Comparison of ENCODE assay signal across 1 cellular context in the genomic region with DNA sequence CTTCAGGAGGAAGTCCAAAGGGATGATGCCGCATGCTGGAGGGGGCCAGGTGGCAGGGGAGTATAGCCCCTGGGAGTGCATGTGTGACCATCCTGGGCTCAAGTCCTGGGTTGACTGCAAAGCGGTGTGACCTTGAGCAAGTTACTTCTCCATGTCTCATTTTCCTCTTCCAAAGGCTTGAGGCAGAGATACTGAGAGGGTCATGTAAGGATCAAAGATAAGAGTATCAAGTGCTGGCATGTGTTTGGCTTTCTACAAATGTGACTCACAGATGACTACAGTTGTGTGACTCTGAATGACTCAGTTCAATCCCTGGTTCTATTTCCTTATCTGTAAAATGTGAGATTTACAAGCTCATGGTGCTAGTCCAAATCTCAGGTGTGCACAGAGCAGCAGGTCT.
TF ChIP-seq lines count a peak whose summit lies in the region.

No MANE protein-coding gene starts in this region.

TF ChIP-seq in K562, 482 proteins besides CTCF, POLR2A, EP300 and RAD21 (continued from another document and continues in another):
- TF ChIP-seq, protein P1, sequence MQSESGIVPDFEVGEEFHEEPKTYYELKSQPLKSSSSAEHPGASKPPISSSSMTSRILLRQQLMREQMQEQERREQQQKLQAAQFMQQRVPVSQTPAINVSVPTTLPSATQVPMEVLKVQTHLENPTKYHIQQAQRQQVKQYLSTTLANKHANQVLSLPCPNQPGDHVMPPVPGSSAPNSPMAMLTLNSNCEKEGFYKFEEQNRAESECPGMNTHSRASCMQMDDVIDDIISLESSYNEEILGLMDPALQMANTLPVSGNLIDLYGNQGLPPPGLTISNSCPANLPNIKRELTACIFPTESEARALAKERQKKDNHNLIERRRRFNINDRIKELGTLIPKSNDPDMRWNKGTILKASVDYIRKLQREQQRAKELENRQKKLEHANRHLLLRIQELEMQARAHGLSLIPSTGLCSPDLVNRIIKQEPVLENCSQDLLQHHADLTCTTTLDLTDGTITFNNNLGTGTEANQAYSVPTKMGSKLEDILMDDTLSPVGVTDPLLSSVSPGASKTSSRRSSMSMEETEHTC (IDR thresholded peaks at IDR 0.05), result 0 out of 2 replicates have a peak, but pooled peaks have one; percentile 11
- TF ChIP-seq JUND (IDR thresholded peaks at IDR 0.05; ENCODE audit: borderline replicate concordance, low read depth, low read length) (peak; percentile 87), JUND (tag; IDR thresholded peaks at IDR 0.05; ENCODE audit: borderline replicate concordance, low read depth, low read length) (peak; percentile 92; the same call in 2 of the 3 replicates), TEAD1 (CRISPR knock-in tag; IDR thresholded peaks at IDR 0.05) (0 out of 4 replicates have a peak, but pooled peaks of 1 of the 2 experiments have one; percentile 12), CCNT2 (IDR thresholded peaks at IDR 0.05; ENCODE audit: borderline replicate concordance, extremely low read depth, insufficient read length, low read depth, low read length) (peak; percentile 39), GABPB2 (CRISPR knock-in tag; conservative IDR thresholded peaks at IDR 0.05) (no peak), ZNF263 (CRISPR knock-in tag; IDR thresholded peaks at IDR 0.05; ENCODE audit: borderline replicate concordance) (no peak), ZNF764 (CRISPR knock-in tag; IDR thresholded peaks at IDR 0.05; ENCODE audit: low read depth) (no peak), ZKSCAN8 (CRISPR knock-in tag; IDR thresholded peaks at IDR 0.05) (0 out of 2 replicates have a peak, but pooled peaks have one; percentile 38), NFE2 (IDR thresholded peaks at IDR 0.05; ENCODE audit: low read depth) (peak; percentile 76), POLR2AphosphoS5 (IDR thresholded peaks at IDR 0.05; ENCODE audit: control insufficient read depth, insufficient read depth, low read depth, low read length) (peak; percentile 64; the same call in 1 of the 2 replicates), CTBP1 (IDR thresholded peaks at IDR 0.05; ENCODE audit: borderline replicate concordance) (peak; percentile 46; the same call in 1 of the 2 replicates), ESRRA (IDR thresholded peaks at IDR 0.05; ENCODE audit: borderline replicate concordance, low read depth) (peak; percentile 79), DPF2 (IDR thresholded peaks at IDR 0.05) (peak; percentile 81), IFI16 (CRISPR knock-in tag; IDR thresholded peaks at IDR 0.05) (no peak), HDAC2 (IDR thresholded peaks at IDR 0.05) (peak; percentile 97), BHLHE40 (IDR thresholded peaks at IDR 0.05; ENCODE audit: low read length) (peak; percentile 72; the same call in 1 of the 2 replicates), ZNF507 (tag; conservative IDR thresholded peaks at IDR 0.05) (no peak), ZNF584 (CRISPR knock-in tag; IDR thresholded peaks at IDR 0.05; ENCODE audit: low read depth) (0 out of 2 replicates have a peak, but pooled peaks have one; percentile 39), FOSL1 (tag; conservative IDR thresholded peaks at IDR 0.05) (peak; percentile 100), GABPB1 (CRISPR knock-in tag; IDR thresholded peaks at IDR 0.05) (no peak), CREB1 (IDR thresholded peaks at IDR 0.05) (peak; percentile 34; the same call in 1 of the 2 replicates), CREB1 (CRISPR knock-in tag; IDR thresholded peaks at IDR 0.05) (no peak), MTA3 (IDR thresholded peaks at IDR 0.05; ENCODE audit: borderline replicate concordance) (no peak), FOXM1 (IDR thresholded peaks at IDR 0.05; ENCODE audit: low read depth) (no peak), FOXM1 (CRISPR knock-in tag; IDR thresholded peaks at IDR 0.05; ENCODE audit: low read depth) (no peak), ARID1B (IDR thresholded peaks at IDR 0.05) (peak; percentile 91), TCF3 (CRISPR knock-in tag; IDR thresholded peaks at IDR 0.05) (peak; percentile 81), ZNF124 (CRISPR knock-in tag; IDR thresholded peaks at IDR 0.05) (no peak), C11orf30 (IDR thresholded peaks at IDR 0.05; ENCODE audit: low read depth) (peak; percentile 16; the same call in 1 of the 2 replicates), ZEB2 (IDR thresholded peaks at IDR 0.05) (peak; percentile 64; the same call in 1 of the 2 replicates), ZNF695 (CRISPR knock-in tag; IDR thresholded peaks at IDR 0.05) (no peak), KLF16 (IDR thresholded peaks at IDR 0.05) (peak; percentile 71), JUN (IDR thresholded peaks at IDR 0.05; ENCODE audit: borderline replicate concordance, low read depth, low read length) (peak; percentile 92), JUN (CRISPR knock-in tag; IDR thresholded peaks at IDR 0.05; ENCODE audit: borderline replicate concordance) (no peak), RCOR1 (IDR thresholded peaks at IDR 0.05; ENCODE audit: borderline replicate concordance in 1 of 2, low read depth in 2 of 2, low read length in 2 of 2) (peak; percentile 30 to 98; a peak in 3 of 4 replicates), ZNF224 (CRISPR knock-in tag; IDR thresholded peaks at IDR 0.05) (no peak), NCOR1 (IDR thresholded peaks at IDR 0.05) (peak; percentile 70), SMARCA4 (IDR thresholded peaks at IDR 0.05) (peak; percentile 84), NFIC (IDR thresholded peaks at IDR 0.05) (peak; percentile 67), SMARCB1 (IDR thresholded peaks at IDR 0.05; ENCODE audit: insufficient read length, low read depth) (no peak), CBFA2T2 (conservative IDR thresholded peaks at IDR 0.05) (peak; percentile 91), CREM (IDR thresholded peaks at IDR 0.05; ENCODE audit: low read depth) (0 out of 2 replicates have a peak, but pooled peaks have one; percentile 5), STAT5A (IDR thresholded peaks at IDR 0.05; ENCODE audit: borderline replicate concordance, low read length) (peak; percentile 62; the same call in 1 of the 2 replicates), CBFA2T3 (IDR thresholded peaks at IDR 0.05) (peak; percentile 95), NR2C1 (IDR thresholded peaks at IDR 0.05) (no peak), NR2C1 (tag; IDR thresholded peaks at IDR 0.05) (peak; percentile 61; the same call in 1 of the 2 replicates), RFX1 (IDR thresholded peaks at IDR 0.05) (no peak), NR2C2 (CRISPR knock-in tag; IDR thresholded peaks at IDR 0.05) (no peak), NR2C2 (tag; IDR thresholded peaks at IDR 0.05) (peak; percentile 38; the same call in 1 of the 2 replicates), SRSF3 (IDR thresholded peaks at IDR 0.05; ENCODE audit: insufficient read depth, low read length) (no peak), MAFG (tag; conservative IDR thresholded peaks at IDR 0.05) (peak; percentile 82), GATAD2B (IDR thresholded peaks at IDR 0.05; ENCODE audit: borderline replicate concordance) (no peak), MYNN (IDR thresholded peaks at IDR 0.05) (0 out of 2 replicates have a peak, but pooled peaks have one; percentile 22), MYNN (CRISPR knock-in tag; IDR thresholded peaks at IDR 0.05) (no peak), SMARCE1 (IDR thresholded peaks at IDR 0.05) (peak; percentile 90), ZNF644 (tag; IDR thresholded peaks at IDR 0.05; ENCODE audit: low read depth) (peak; percentile 37; the same call in 1 of the 2 replicates), NCOA1 (IDR thresholded peaks at IDR 0.05; ENCODE audit: low read depth) (peak; percentile 70)
- TF ChIP-seq, protein P2, sequence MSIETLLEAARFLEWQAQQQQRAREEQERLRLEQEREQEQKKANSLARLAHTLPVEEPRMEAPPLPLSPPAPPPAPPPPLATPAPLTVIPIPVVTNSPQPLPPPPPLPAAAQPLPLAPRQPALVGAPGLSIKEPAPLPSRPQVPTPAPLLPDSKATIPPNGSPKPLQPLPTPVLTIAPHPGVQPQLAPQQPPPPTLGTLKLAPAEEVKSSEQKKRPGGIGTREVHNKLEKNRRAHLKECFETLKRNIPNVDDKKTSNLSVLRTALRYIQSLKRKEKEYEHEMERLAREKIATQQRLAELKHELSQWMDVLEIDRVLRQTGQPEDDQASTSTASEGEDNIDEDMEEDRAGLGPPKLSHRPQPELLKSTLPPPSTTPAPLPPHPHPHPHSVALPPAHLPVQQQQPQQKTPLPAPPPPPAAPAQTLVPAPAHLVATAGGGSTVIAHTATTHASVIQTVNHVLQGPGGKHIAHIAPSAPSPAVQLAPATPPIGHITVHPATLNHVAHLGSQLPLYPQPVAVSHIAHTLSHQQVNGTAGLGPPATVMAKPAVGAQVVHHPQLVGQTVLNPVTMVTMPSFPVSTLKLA (conservative IDR thresholded peaks at IDR 0.05), result peak in 1 of 2 experiments; percentile 48; a peak in 1 of 4 replicates
- TF ChIP-seq, protein P3, sequence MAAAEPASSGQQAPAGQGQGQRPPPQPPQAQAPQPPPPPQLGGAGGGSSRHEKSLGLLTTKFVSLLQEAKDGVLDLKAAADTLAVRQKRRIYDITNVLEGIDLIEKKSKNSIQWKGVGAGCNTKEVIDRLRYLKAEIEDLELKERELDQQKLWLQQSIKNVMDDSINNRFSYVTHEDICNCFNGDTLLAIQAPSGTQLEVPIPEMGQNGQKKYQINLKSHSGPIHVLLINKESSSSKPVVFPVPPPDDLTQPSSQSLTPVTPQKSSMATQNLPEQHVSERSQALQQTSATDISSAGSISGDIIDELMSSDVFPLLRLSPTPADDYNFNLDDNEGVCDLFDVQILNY (CRISPR knock-in tag; IDR thresholded peaks at IDR 0.05), result no peak
- TF ChIP-seq, protein P4, sequence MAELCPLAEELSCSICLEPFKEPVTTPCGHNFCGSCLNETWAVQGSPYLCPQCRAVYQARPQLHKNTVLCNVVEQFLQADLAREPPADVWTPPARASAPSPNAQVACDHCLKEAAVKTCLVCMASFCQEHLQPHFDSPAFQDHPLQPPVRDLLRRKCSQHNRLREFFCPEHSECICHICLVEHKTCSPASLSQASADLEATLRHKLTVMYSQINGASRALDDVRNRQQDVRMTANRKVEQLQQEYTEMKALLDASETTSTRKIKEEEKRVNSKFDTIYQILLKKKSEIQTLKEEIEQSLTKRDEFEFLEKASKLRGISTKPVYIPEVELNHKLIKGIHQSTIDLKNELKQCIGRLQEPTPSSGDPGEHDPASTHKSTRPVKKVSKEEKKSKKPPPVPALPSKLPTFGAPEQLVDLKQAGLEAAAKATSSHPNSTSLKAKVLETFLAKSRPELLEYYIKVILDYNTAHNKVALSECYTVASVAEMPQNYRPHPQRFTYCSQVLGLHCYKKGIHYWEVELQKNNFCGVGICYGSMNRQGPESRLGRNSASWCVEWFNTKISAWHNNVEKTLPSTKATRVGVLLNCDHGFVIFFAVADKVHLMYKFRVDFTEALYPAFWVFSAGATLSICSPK (IDR thresholded peaks at IDR 0.05; ENCODE audit: borderline replicate concordance), result no peak
- TF ChIP-seq, protein P5, sequence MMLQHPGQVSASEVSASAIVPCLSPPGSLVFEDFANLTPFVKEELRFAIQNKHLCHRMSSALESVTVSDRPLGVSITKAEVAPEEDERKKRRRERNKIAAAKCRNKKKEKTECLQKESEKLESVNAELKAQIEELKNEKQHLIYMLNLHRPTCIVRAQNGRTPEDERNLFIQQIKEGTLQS (IDR thresholded peaks at IDR 0.05), result peak; percentile 92
- TF ChIP-seq, protein P5 (CRISPR knock-in tag; conservative IDR thresholded peaks at IDR 0.05), result 0 out of 2 replicates have a peak, but pooled peaks have one; percentile 40
- TF ChIP-seq, protein P6, sequence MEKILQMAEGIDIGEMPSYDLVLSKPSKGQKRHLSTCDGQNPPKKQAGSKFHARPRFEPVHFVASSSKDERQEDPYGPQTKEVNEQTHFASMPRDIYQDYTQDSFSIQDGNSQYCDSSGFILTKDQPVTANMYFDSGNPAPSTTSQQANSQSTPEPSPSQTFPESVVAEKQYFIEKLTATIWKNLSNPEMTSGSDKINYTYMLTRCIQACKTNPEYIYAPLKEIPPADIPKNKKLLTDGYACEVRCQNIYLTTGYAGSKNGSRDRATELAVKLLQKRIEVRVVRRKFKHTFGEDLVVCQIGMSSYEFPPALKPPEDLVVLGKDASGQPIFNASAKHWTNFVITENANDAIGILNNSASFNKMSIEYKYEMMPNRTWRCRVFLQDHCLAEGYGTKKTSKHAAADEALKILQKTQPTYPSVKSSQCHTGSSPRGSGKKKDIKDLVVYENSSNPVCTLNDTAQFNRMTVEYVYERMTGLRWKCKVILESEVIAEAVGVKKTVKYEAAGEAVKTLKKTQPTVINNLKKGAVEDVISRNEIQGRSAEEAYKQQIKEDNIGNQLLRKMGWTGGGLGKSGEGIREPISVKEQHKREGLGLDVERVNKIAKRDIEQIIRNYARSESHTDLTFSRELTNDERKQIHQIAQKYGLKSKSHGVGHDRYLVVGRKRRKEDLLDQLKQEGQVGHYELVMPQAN (IDR thresholded peaks at IDR 0.05; ENCODE audit: borderline replicate concordance), result no peak
- TF ChIP-seq, protein P7, sequence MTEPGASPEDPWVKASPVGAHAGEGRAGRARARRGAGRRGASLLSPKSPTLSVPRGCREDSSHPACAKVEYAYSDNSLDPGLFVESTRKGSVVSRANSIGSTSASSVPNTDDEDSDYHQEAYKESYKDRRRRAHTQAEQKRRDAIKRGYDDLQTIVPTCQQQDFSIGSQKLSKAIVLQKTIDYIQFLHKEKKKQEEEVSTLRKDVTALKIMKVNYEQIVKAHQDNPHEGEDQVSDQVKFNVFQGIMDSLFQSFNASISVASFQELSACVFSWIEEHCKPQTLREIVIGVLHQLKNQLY (CRISPR knock-in tag; conservative IDR thresholded peaks at IDR 0.05), result no peak
- TF ChIP-seq, protein P8, sequence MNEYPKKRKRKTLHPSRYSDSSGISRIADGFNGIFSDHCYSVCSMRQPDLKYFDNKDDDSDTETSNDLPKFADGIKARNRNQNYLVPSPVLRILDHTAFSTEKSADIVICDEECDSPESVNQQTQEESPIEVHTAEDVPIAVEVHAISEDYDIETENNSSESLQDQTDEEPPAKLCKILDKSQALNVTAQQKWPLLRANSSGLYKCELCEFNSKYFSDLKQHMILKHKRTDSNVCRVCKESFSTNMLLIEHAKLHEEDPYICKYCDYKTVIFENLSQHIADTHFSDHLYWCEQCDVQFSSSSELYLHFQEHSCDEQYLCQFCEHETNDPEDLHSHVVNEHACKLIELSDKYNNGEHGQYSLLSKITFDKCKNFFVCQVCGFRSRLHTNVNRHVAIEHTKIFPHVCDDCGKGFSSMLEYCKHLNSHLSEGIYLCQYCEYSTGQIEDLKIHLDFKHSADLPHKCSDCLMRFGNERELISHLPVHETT (CRISPR knock-in tag; conservative IDR thresholded peaks at IDR 0.05 in 1 of 2, IDR thresholded peaks at IDR 0.05 in 1 of 2), result peak in 1 of 2 experiments; percentile 58; a peak in 1 of 4 replicates
- TF ChIP-seq, protein P9, sequence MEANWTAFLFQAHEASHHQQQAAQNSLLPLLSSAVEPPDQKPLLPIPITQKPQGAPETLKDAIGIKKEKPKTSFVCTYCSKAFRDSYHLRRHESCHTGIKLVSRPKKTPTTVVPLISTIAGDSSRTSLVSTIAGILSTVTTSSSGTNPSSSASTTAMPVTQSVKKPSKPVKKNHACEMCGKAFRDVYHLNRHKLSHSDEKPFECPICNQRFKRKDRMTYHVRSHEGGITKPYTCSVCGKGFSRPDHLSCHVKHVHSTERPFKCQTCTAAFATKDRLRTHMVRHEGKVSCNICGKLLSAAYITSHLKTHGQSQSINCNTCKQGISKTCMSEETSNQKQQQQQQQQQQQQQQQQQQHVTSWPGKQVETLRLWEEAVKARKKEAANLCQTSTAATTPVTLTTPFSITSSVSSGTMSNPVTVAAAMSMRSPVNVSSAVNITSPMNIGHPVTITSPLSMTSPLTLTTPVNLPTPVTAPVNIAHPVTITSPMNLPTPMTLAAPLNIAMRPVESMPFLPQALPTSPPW (CRISPR knock-in tag; IDR thresholded peaks at IDR 0.05), result peak; percentile 41
